ENCODE assay signal across 8 cellular contexts in the genomic region with DNA sequence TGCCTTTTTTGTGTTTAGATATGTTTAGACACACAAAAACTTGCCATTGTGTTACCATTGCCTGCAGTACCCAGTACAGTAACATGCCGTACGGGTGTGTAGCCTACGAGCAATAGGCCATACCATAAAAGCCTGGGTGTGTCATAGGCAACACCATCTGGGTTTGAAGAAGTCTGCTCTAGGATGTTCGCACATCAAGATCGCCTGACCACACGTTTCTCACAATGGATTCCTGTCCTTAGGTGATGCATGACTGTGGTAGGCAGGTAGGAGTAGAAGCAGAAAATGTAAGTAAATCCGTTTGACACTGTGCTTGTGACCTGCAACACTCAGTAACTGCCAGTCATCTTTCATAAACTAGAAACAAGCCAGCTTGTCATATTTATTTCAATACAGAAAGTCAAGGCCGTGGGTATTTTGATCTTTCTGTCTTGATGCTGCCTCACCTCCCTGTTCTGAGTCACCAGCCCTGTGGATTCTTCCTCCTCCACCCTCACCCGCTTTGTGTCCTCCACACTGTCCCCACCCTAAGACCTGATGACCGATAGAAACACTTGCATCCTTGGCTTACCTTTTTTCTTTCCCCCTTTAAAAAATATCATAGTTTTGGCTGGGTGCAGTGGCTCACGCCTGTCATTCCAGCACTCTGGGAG. TPM values are rescaled to one million over a fixed set of nuclear protein-coding genes. Genes with fewer than 3 reads are reported as not detected.
DNase-seq lines count a peak whose midpoint lies in the region; ATAC-seq and TF ChIP-seq lines count a peak whose summit lies in the region.
"Not testable (repeated sequence)": the region's sequence is repeated elsewhere in the genome, so short reads cannot be mapped to it uniquely, and the experiment has no call there.

No MANE protein-coding gene starts in this region.

- peak overlapping the region; percentile 37 for H3K4me2 ChIP-seq in OCI-LY3 (ENCODE audit: low read length)

- H3K27me3 Mint-ChIP-seq in activated naive CD8-positive, alpha-beta T cell treated with anti-CD3 and anti-CD28 coated beads, Interleukin-2, amount 50 U/mL, for 24 hours = not testable (repeated sequence)

- 0 out of 2 replicates have a peak overlapping the region, but pooled peaks have one; percentile 0 for H3K4me3 ChIP-seq in OCI-LY3 (ENCODE audit: low read length)
- H3K4me3 ChIP-seq in mucosa of descending colon = not testable (repeated sequence)

- intact Hi-C loops in mucosa of descending colon (cut with DNase I, micrococcal nuclease) = not testable (repeated sequence)

- H4K20me1 ChIP-seq in OCI-LY3 (ENCODE audit: insufficient read depth, low read length) = not testable (repeated sequence)

- not testable (repeated sequence) for H3K36me3 ChIP-seq in OCI-LY3 (replicated peaks; ENCODE audit: low read depth, low read length); mucosa of descending colon (ENCODE audit: low read depth)

- peak overlapping the region; percentile 57 for H3K27ac ChIP-seq in OCI-LY3 (ENCODE audit: low read length)

- H3K4me1 ChIP-seq in OCI-LY3 (ENCODE audit: low read length) = peaks cover 74% of the 10 kb centered on the region
- not testable (repeated sequence) for H3K4me1 ChIP-seq in mucosa of descending colon (ENCODE audit: low read depth)

- H3K9ac ChIP-seq in OCI-LY3 (ENCODE audit: low read length) = peak overlapping the region; percentile 23; the same call in 1 of the 2 replicates

- H3K27me3 ChIP-seq in OCI-LY3 (ENCODE audit: low read depth, low read length) = not testable (repeated sequence)

- peak; percentile 60 for ATAC-seq in GM19452 (IDR thresholded peaks at IDR 0.05; ENCODE audit: unreplicated experiment)
- peak; percentile 58 for ATAC-seq in HG03064 (IDR thresholded peaks at IDR 0.05; ENCODE audit: low read depth, unreplicated experiment)
- ATAC-seq in activated naive CD8-positive, alpha-beta T cell treated with anti-CD3 and anti-CD28 coated beads, Interleukin-2, amount 50 U/mL, for 24 hours = peak; percentile 93
- ATAC-seq in mucosa of descending colon = peak; percentile 91

- peak overlapping the region; percentile 79 for H3K27ac Mint-ChIP-seq in activated naive CD8-positive, alpha-beta T cell treated with anti-CD3 and anti-CD28 coated beads, Interleukin-2, amount 50 U/mL, for 24 hours

- H3K36me3 Mint-ChIP-seq in activated naive CD8-positive, alpha-beta T cell treated with anti-CD3 and anti-CD28 coated beads, Interleukin-2, amount 50 U/mL, for 24 hours (ENCODE audit: low read depth) = not testable (repeated sequence)

- H3K4me3 Mint-ChIP-seq in activated naive CD8-positive, alpha-beta T cell treated with anti-CD3 and anti-CD28 coated beads, Interleukin-2, amount 50 U/mL, for 24 hours = peak overlapping the region; percentile 40

- not testable (repeated sequence) for TF ChIP-seq CTCF in OCI-LY3 (IDR thresholded peaks at IDR 0.05; ENCODE audit: low read depth, low read length); mucosa of descending colon (IDR thresholded peaks at IDR 0.05)

- peak overlapping the region; percentile 54 for H2AFZ ChIP-seq in OCI-LY3 (ENCODE audit: low read depth, low read length)

- DNase-seq in Daoy (ENCODE audit: low read depth) = peak; percentile 7
- DNase-seq in activated CD8-positive, alpha-beta memory T cell treated with anti-CD3 and anti-CD28 coated beads for 24 hours = peak; percentile 73
- DNase-seq in activated naive CD8-positive, alpha-beta T cell treated with anti-CD3 and anti-CD28 coated beads, Interleukin-2, amount 50 U/mL, for 24 hours = peak; percentile 32
- DNase-seq in mucosa of descending colon = peak in 1 of 3 donors; percentile 75
- peak; percentile 44 to 67 for DNase-seq in stimulated activated CD8-positive, alpha-beta memory T cell treated with anti-CD3 and anti-CD28 coated beads, Interleukin-15, amount 100 ng/mL, for 48 hours (ENCODE audit: low read depth in 2 of 2)

- not testable (repeated sequence) for H3K79me2 ChIP-seq in OCI-LY3 (ENCODE audit: low read length)

- H3K9me3 Mint-ChIP-seq in activated naive CD8-positive, alpha-beta T cell treated with anti-CD3 and anti-CD28 coated beads, Interleukin-2, amount 50 U/mL, for 24 hours = not testable (repeated sequence)

- not testable (repeated sequence) for H3K9me3 ChIP-seq in OCI-LY3 (ENCODE audit: insufficient read depth, low read length); mucosa of descending colon

- H3K4me1 Mint-ChIP-seq in activated naive CD8-positive, alpha-beta T cell treated with anti-CD3 and anti-CD28 coated beads, Interleukin-2, amount 50 U/mL, for 24 hours = peaks cover 55% of the 10 kb centered on the region

RNA-seq across cellular contexts. Expression of gene SLC9A8, which starts 7.3 kb away (rescaled TPM):
- total RNA-seq in Daoy (2014; rRNA removed; shearing (Covaris generic)) = 2.2 and 2.3 TPM in 2 replicates
- total RNA-seq in mucosa of descending colon = 10 to 100 TPM; 15.9 to 26.9 (median 16.3) TPM
